ENCODE assay signal across 9 cellular contexts in genomic region chr12:53048780-53049401, GRCh38. TPM values are rescaled to one million over a fixed set of nuclear protein-coding genes. Genes with fewer than 3 reads are reported as not detected.
A peak's percentile ranks its signal among the peaks of the same experiment; 100 is the strongest.
DNase-seq lines count a peak whose midpoint lies in the region; ATAC-seq and TF ChIP-seq lines count a peak whose summit lies in the region.
"Had no signal": no experiment of that assay in that cellular context is flagged by ENCODE, and none has a peak within 500 bp of the region (broad histone marks: within the 10 kb centered on the region; RNA-seq: fewer than 3 reads in every experiment).

No MANE protein-coding gene starts in this region.

- TF ChIP-seq CTCF in Peyer's patch (IDR thresholded peaks at IDR 0.05) (no peak), fibroblast of pulmonary artery (IDR thresholded peaks at IDR 0.05; ENCODE audit: low read length, missing control alignments) (no peak), neural progenitor cell (IDR thresholded peaks at IDR 0.05) (no peak)

- H4K20me1 ChIP-seq in BLaER1, result no peaks in the 10 kb centered on the region
- H4K20me1 ChIP-seq in neural progenitor cell (ENCODE audit: low read depth), result peaks cover 30% of the 10 kb centered on the region

- H3K36me3 Mint-ChIP-seq in neural progenitor cell, result no peaks in the 10 kb centered on the region
- H3K36me3 Mint-ChIP-seq in activated T-cell treated with anti-CD3 and anti-CD28 coated beads, Interleukin-2, amount 50 U/mL, for 4 hours (ENCODE audit: insufficient read depth), result no peaks in the 10 kb centered on the region

- H3K27me3 Mint-ChIP-seq in neural progenitor cell (ENCODE audit: insufficient read depth, low read depth), result peaks cover 20% of the 10 kb centered on the region
- no peaks in the 10 kb centered on the region for H3K27me3 Mint-ChIP-seq in activated T-cell treated with anti-CD3 and anti-CD28 coated beads, Interleukin-2, amount 50 U/mL, for 4 hours (ENCODE audit: low read depth)

- DNase-seq in Peyer's patch (peak in 2 of 3 donors; percentile 64 to 66), fibroblast of pulmonary artery (ENCODE audit: low read depth) (peak; percentile 85), neural progenitor cell (ENCODE audit: low spot score) (peak; percentile 71), NCI-H1930 (lab: John Stamatoyannopoulos, UW) (no peak)
- no peak for DNase-seq in activated T-cell treated with anti-CD3 and anti-CD28 coated beads, Interleukin-2, amount 50 U/mL, for 4 hours
- no peak for DNase-seq in activated naive CD4-positive, alpha-beta T cell treated with Interleukin-2 at 50 U/mL for 16 hours
- DNase-seq: activated CD4-positive, alpha-beta memory T cell treated with anti-CD3 and anti-CD28 coated beads, Interleukin-2, amount 10 ng/mL, durations not matched to agents 7 days and 5 days had no signal

- no peak overlapping the region for H3K9ac ChIP-seq in BLaER1
- no peak overlapping the region for H3K9ac ChIP-seq in neural progenitor cell

- H3K27ac Mint-ChIP-seq in neural progenitor cell, result peak overlapping the region; percentile 79
- H3K27ac Mint-ChIP-seq: activated CD4-positive, alpha-beta memory T cell treated with anti-CD3 and anti-CD28 coated beads, Interleukin-2, amount 10 ng/mL, durations not matched to agents 7 days and 5 days had no signal

- H3K36me3 ChIP-seq in BLaER1, result no peaks in the 10 kb centered on the region
- no peaks in the 10 kb centered on the region for H3K36me3 ChIP-seq in Peyer's patch
- no peaks in the 10 kb centered on the region for H3K36me3 ChIP-seq in neural progenitor cell

- H3K4me1 ChIP-seq in BLaER1 (peaks cover 50% of the 10 kb centered on the region), Peyer's patch (peaks cover 8 to 70% (median 17%) of the 10 kb centered on the region in 4 donors), neural progenitor cell (peaks cover 48% of the 10 kb centered on the region)

- TF ChIP-seq POLR2A in Peyer's patch (IDR thresholded peaks at IDR 0.05), result no peak

- no peak overlapping the region for H3K27ac ChIP-seq in BLaER1
- H3K27ac ChIP-seq in Peyer's patch, result peak overlapping the region; percentile 77 to 94 (median 92)
- no peak overlapping the region for H3K27ac ChIP-seq in neural progenitor cell

- H3K4me3 Mint-ChIP-seq in neural progenitor cell, result peak overlapping the region; percentile 73
- H3K4me3 Mint-ChIP-seq in activated T-cell treated with anti-CD3 and anti-CD28 coated beads, Interleukin-2, amount 50 U/mL, for 4 hours, result no peak overlapping the region

- H3K9me3 Mint-ChIP-seq in neural progenitor cell, result no peaks in the 10 kb centered on the region
- H3K9me3 Mint-ChIP-seq in activated T-cell treated with anti-CD3 and anti-CD28 coated beads, Interleukin-2, amount 50 U/mL, for 4 hours, result no peaks in the 10 kb centered on the region
- H3K9me3 Mint-ChIP-seq: activated CD4-positive, alpha-beta memory T cell treated with anti-CD3 and anti-CD28 coated beads, Interleukin-2, amount 10 ng/mL, durations not matched to agents 7 days and 5 days had no signal

- no peaks in the 10 kb centered on the region for H3K79me2 ChIP-seq in neural progenitor cell (ENCODE audit: low read depth)

- H3K27me3 ChIP-seq in BLaER1 (no peaks in the 10 kb centered on the region), Peyer's patch (no peaks in the 10 kb centered on the region), neural progenitor cell (peaks cover 18% of the 10 kb centered on the region)

- peaks cover 52% of the 10 kb centered on the region for H3K4me1 Mint-ChIP-seq in neural progenitor cell
- H3K4me1 Mint-ChIP-seq in activated T-cell treated with anti-CD3 and anti-CD28 coated beads, Interleukin-2, amount 50 U/mL, for 4 hours (ENCODE audit: low read depth), result peaks cover 22% of the 10 kb centered on the region

- no peak overlapping the region for H2AFZ ChIP-seq in neural progenitor cell (replicated peaks)

- peak overlapping the region; percentile 89 for H3K4me2 ChIP-seq in BLaER1
- no peak overlapping the region for H3K4me2 ChIP-seq in neural progenitor cell

- H3K4me3 ChIP-seq in BLaER1, result no peak overlapping the region
- peak overlapping the region; percentile 30 to 65 (median 52) for H3K4me3 ChIP-seq in Peyer's patch
- peak overlapping the region; percentile 90 for H3K4me3 ChIP-seq in fibroblast of pulmonary artery (replicated peaks; ENCODE audit: low read depth, low read length)
- no peak overlapping the region for H3K4me3 ChIP-seq in neural progenitor cell

- H3F3A ChIP-seq in neural progenitor cell (ENCODE audit: low read depth), result peaks cover 46% of the 10 kb centered on the region

- ATAC-seq in HG03460 (IDR thresholded peaks at IDR 0.05; ENCODE audit: unreplicated experiment), result no peak
- no peak for ATAC-seq in activated T-cell treated with anti-CD3 and anti-CD28 coated beads, Interleukin-2, amount 50 U/mL, for 4 hours

- H3K9me3 ChIP-seq in BLaER1, result no peaks in the 10 kb centered on the region
- no peaks in the 10 kb centered on the region for H3K9me3 ChIP-seq in Peyer's patch
- H3K9me3 ChIP-seq in neural progenitor cell (ENCODE audit: low read depth), result no peaks in the 10 kb centered on the region

RNA-seq across cellular contexts. Expression of gene TNS2, which starts 1.0 kb away (rescaled TPM):
- total RNA-seq in Peyer's patch, result 100 to 1,000 TPM in 3 of 4 donors, 10 to 100 TPM in 1; 29.2 to 274 (median 154) TPM
- 0.24 and 0.28 TPM in 2 replicates for total RNA-seq in neural progenitor cell (ENCODE audit: low replicate concordance)
- total RNA-seq in activated T-cell treated with anti-CD3 and anti-CD28 coated beads, Interleukin-2, amount 50 U/mL, for 4 hours, result 1 to 10 TPM in 2 of 3 donors, under 1 TPM in 1; 0.87 to 2.5 (median 2.1) TPM

RNA-seq across cellular contexts. Expression of gene SPRYD3, which starts 30.3 kb away (rescaled TPM):
- total RNA-seq in Peyer's patch, result 10 to 100 TPM; 27.8 to 38.7 (median 34.8) TPM
- total RNA-seq in neural progenitor cell (ENCODE audit: low replicate concordance), result 5.4 and 6.7 TPM in 2 replicates
- total RNA-seq in activated T-cell treated with anti-CD3 and anti-CD28 coated beads, Interleukin-2, amount 50 U/mL, for 4 hours, result 10 to 100 TPM; 48.3 to 57.8 (median 50.7) TPM

RNA-seq across cellular contexts. Expression of gene EIF4B, which starts 42.6 kb away (rescaled TPM):
- total RNA-seq in Peyer's patch (100 to 1,000 TPM; 234 to 531 (median 250) TPM), neural progenitor cell (ENCODE audit: low replicate concordance) (774 and 833 TPM in 2 replicates)
- total RNA-seq in activated T-cell treated with anti-CD3 and anti-CD28 coated beads, Interleukin-2, amount 50 U/mL, for 4 hours, result 100 to 1,000 TPM; 617 to 659 (median 632) TPM

RNA-seq across cellular contexts. Expression of gene IGFBP6, which starts 48.6 kb away (rescaled TPM):
- 100 to 1,000 TPM in 2 of 4 donors, 10 to 100 TPM in 2; 68.5 to 191 (median 128) TPM for total RNA-seq in Peyer's patch
- total RNA-seq in neural progenitor cell (ENCODE audit: low replicate concordance), result 2.5 and 2.6 TPM in 2 replicates
- under 1 TPM; 0.29 to 0.43 (median 0.38) TPM for total RNA-seq in activated T-cell treated with anti-CD3 and anti-CD28 coated beads, Interleukin-2, amount 50 U/mL, for 4 hours

RNA-seq across cellular contexts. Expression of gene SOAT2, which starts 54.4 kb away (rescaled TPM):
- total RNA-seq in Peyer's patch (10 to 100 TPM in 3 of 4 donors, not detected in 1; 13.3 to 55.0 (median 34.5) TPM), neural progenitor cell (ENCODE audit: low replicate concordance) (not detected in 2 replicates)
- total RNA-seq in activated T-cell treated with anti-CD3 and anti-CD28 coated beads, Interleukin-2, amount 50 U/mL, for 4 hours, result under 1 TPM; 0.15 to 0.54 (median 0.32) TPM

Comparison
In these comparisons a context has a peak if more than half of its experiments do, and no peak if none do; other contexts are left out.
1. H3K27ac ChIP-seq: peak in Peyer's patch (4 of 4); none in BLaER1 (single experiment) and neural progenitor cell (single experiment).
2. H3K4me3 ChIP-seq: peak in Peyer's patch (4 of 4) and fibroblast of pulmonary artery (single experiment); none in BLaER1 (single experiment) and neural progenitor cell (single experiment).
3. DNase-seq: peak in Peyer's patch (2 of 3), fibroblast of pulmonary artery (single experiment) and neural progenitor cell (single experiment); none in NCI-H1930 (0 of 2), activated T-cell treated with anti-CD3 and anti-CD28 coated beads, Interleukin-2, amount 50 U/mL, for 4 hours (single experiment) and activated naive CD4-positive, alpha-beta T cell treated with Interleukin-2 at 50 U/mL for 16 hours (single experiment).
4. RNA of gene TNS2, which starts 1.0 kb away (total RNA-seq): 29.2 to 274 TPM in Peyer's patch; 0.87 to 2.5 TPM in activated T-cell treated with anti-CD3 and anti-CD28 coated beads, Interleukin-2, amount 50 U/mL, for 4 hours and 0.24 to 0.28 TPM in neural progenitor cell; every median in the first group is over 4 times any median in the second.